8 cellular contexts compared by ENCODE assay signal in the genomic region with DNA sequence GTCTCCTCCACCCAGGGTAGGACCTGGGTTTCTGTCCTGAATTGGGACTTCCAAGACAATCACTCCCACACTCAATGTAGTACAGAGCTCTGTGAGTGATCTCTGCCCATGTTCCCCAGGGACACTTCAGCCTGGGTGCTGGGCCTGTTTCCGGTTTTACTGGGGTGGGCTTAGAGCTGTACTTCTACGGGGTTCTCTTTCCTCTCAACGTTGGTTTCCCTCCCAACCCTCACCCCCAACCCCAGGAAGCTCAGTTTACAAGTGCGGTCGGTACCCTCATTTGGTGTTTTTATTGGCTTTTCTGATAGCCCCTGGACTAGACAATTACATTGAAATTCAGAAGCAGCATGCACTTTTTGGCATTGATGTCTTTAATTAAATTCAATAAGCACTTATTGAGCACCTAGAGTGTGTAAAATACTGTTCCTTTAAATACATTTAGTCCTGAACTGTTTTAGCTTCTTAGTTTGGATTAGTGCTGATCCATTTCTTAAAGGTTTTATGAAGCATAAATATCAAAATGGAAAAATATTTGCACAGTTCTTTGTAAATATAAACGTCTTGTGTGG. TPM values are rescaled to one million over a fixed set of nuclear protein-coding genes. Genes with fewer than 3 reads are reported as not detected.
DNase-seq lines count a peak whose midpoint lies in the region; ATAC-seq and TF ChIP-seq lines count a peak whose summit lies in the region.

No MANE protein-coding gene starts in this region.

- no peak for DNase-seq in activated CD4-positive, alpha-beta T cell treated with anti-CD3 and anti-CD28 coated beads, Interleukin-2, amount 10 ng/mL, durations not matched to agents 7 days and 5 days
- no peak for DNase-seq in activated CD4-positive, alpha-beta T cell treated with anti-CD3 and anti-CD28 coated beads for 4 hours
- no peak for DNase-seq in hepatocyte (ENCODE audit: low spot score)
- DNase-seq in HFFc6, result no peak
- DNase-seq in posterior cingulate gyrus, result no peak

- H3K27me3 ChIP-seq in OCI-LY3 (ENCODE audit: low read depth, low read length) (peaks cover under 1% of the 10 kb centered on the region), hepatocyte (no peaks in the 10 kb centered on the region), subcutaneous abdominal adipose tissue (ENCODE audit: control insufficient read depth in 5 of 5, insufficient read depth in 4 of 5, low read length in 5 of 5) (no peaks in the 10 kb centered on the region)

- intact Hi-C loops in posterior cingulate gyrus (cut with DNase I), result loop anchor here (5.0 to 10.0 kb wide), 2 partner anchors 96 to 231 kb away; no protein-coding TSS in a partner anchor

- no peak for ATAC-seq in HG03175 (IDR thresholded peaks at IDR 0.05; ENCODE audit: unreplicated experiment)

- no peaks in the 10 kb centered on the region for H3K9me3 Mint-ChIP-seq in activated CD4-positive, alpha-beta T cell treated with anti-CD3 and anti-CD28 coated beads, Interleukin-2, amount 10 ng/mL, durations not matched to agents 7 days and 5 days
- no peaks in the 10 kb centered on the region for H3K9me3 Mint-ChIP-seq in HFFc6

- CTCF ChIA-PET in activated CD4-positive, alpha-beta T cell treated with anti-CD3 and anti-CD28 coated beads, Interleukin-2, amount 10 ng/mL, durations not matched to agents 7 days and 5 days (lab: Charles Lee), result interaction anchor here (0.6 to 1.6 kb wide), 8 partner anchors 8 to 129 kb away, joined by 3 to 6 read pairs (median 4); a partner anchor contains a TSS

- H3K4me2 ChIP-seq in OCI-LY3 (ENCODE audit: low read length) (peak overlapping the region; percentile 31), hepatocyte (peak overlapping the region; percentile 3)

- no peak overlapping the region for H3K4me3 Mint-ChIP-seq in activated CD4-positive, alpha-beta T cell treated with anti-CD3 and anti-CD28 coated beads, Interleukin-2, amount 10 ng/mL, durations not matched to agents 7 days and 5 days
- H3K4me3 Mint-ChIP-seq in HFFc6, result no peak overlapping the region

- H3K79me2 ChIP-seq in OCI-LY3 (ENCODE audit: low read length), result peaks cover 25% of the 10 kb centered on the region
- peaks cover 37% of the 10 kb centered on the region for H3K79me2 ChIP-seq in hepatocyte

- peaks cover 6% of the 10 kb centered on the region for H3K27me3 Mint-ChIP-seq in activated CD4-positive, alpha-beta T cell treated with anti-CD3 and anti-CD28 coated beads, Interleukin-2, amount 10 ng/mL, durations not matched to agents 7 days and 5 days
- no peaks in the 10 kb centered on the region for H3K27me3 Mint-ChIP-seq in HFFc6 (ENCODE audit: insufficient read depth)

- H3K4me1 Mint-ChIP-seq in activated CD4-positive, alpha-beta T cell treated with anti-CD3 and anti-CD28 coated beads, Interleukin-2, amount 10 ng/mL, durations not matched to agents 7 days and 5 days, result peaks cover 6% of the 10 kb centered on the region
- peaks cover 15% of the 10 kb centered on the region for H3K4me1 Mint-ChIP-seq in HFFc6 (ENCODE audit: low read depth)

- H4K20me1 ChIP-seq in OCI-LY3 (ENCODE audit: insufficient read depth, low read length) (peaks cover 8% of the 10 kb centered on the region; the same call in 1 of the 2 replicates), hepatocyte (ENCODE audit: insufficient read depth, poor library complexity, severe bottlenecking) (peaks cover 19% of the 10 kb centered on the region)

- POLR2A ChIA-PET in activated CD4-positive, alpha-beta T cell treated with anti-CD3 and anti-CD28 coated beads, Interleukin-2, amount 10 ng/mL, durations not matched to agents 7 days and 5 days (lab: Charles Lee), result no interaction called here

- H3K4me3 ChIP-seq in OCI-LY3 (ENCODE audit: low read length), result peak overlapping the region; percentile 27
- no peak overlapping the region for H3K4me3 ChIP-seq in hepatocyte
- no peak overlapping the region for H3K4me3 ChIP-seq in subcutaneous abdominal adipose tissue (ENCODE audit: low read depth in 1 of 5, low read length in 5 of 5)

- 57% methylated on average over 6 of the region's 6 CpGs for WGBS in hepatocyte (ENCODE audit: low lambda C conversion rate, missing lambda C conversion rate)

- TF ChIP-seq CTCF in OCI-LY3 (IDR thresholded peaks at IDR 0.05; ENCODE audit: low read depth, low read length) (no peak), hepatocyte (IDR thresholded peaks at IDR 0.05; ENCODE audit: poor library complexity) (no peak), HFFc6 (IDR thresholded peaks at IDR 0.05) (no peak)

- no peaks in the 10 kb centered on the region for H3K9me2 ChIP-seq in hepatocyte (replicated peaks; ENCODE audit: insufficient read depth)

- peak overlapping the region; percentile 92 for H3K27ac Mint-ChIP-seq in activated CD4-positive, alpha-beta T cell treated with anti-CD3 and anti-CD28 coated beads, Interleukin-2, amount 10 ng/mL, durations not matched to agents 7 days and 5 days
- H3K27ac Mint-ChIP-seq in HFFc6, result no peak overlapping the region; the same call in 1 of the 2 replicates

- peaks cover 19% of the 10 kb centered on the region for H3K4me1 ChIP-seq in OCI-LY3 (ENCODE audit: low read length)
- H3K4me1 ChIP-seq in hepatocyte (ENCODE audit: insufficient read depth), result peaks cover 14% of the 10 kb centered on the region
- peaks cover 5 to 38% (median 34%) of the 10 kb centered on the region in 5 donors for H3K4me1 ChIP-seq in subcutaneous abdominal adipose tissue (ENCODE audit: control insufficient read depth in 5 of 5, insufficient read depth in 5 of 5, low read length in 5 of 5)

- H2AFZ ChIP-seq in OCI-LY3 (ENCODE audit: low read depth, low read length), result peak overlapping the region; percentile 82
- peak overlapping the region; percentile 8 for H2AFZ ChIP-seq in hepatocyte

- no peaks in the 10 kb centered on the region for H3K36me3 Mint-ChIP-seq in activated CD4-positive, alpha-beta T cell treated with anti-CD3 and anti-CD28 coated beads, Interleukin-2, amount 10 ng/mL, durations not matched to agents 7 days and 5 days (ENCODE audit: low read depth)
- no peaks in the 10 kb centered on the region for H3K36me3 Mint-ChIP-seq in HFFc6 (ENCODE audit: low read depth)

- H3K9ac ChIP-seq in OCI-LY3 (ENCODE audit: low read length) (peak overlapping the region; percentile 26; the same call in 1 of the 2 replicates), subcutaneous abdominal adipose tissue (ENCODE audit: low read length in 5 of 5) (peak overlapping the region in 2 of 5 donors; percentile 12 to 55)

- H3K9me3 ChIP-seq in OCI-LY3 (ENCODE audit: insufficient read depth, low read length), result no peaks in the 10 kb centered on the region
- no peaks in the 10 kb centered on the region for H3K9me3 ChIP-seq in hepatocyte (ENCODE audit: low read depth)
- H3K9me3 ChIP-seq in subcutaneous abdominal adipose tissue (ENCODE audit: control insufficient read depth in 5 of 5, low read length in 5 of 5), result no peaks in the 10 kb centered on the region

- H3K27ac ChIP-seq in OCI-LY3 (ENCODE audit: low read length) (no peak overlapping the region), hepatocyte (peak overlapping the region; percentile 8), subcutaneous abdominal adipose tissue (ENCODE audit: low read depth, low read length) (peak overlapping the region; percentile 86)

- H3K36me3 ChIP-seq in OCI-LY3 (replicated peaks; ENCODE audit: low read depth, low read length), result no peaks in the 10 kb centered on the region
- H3K36me3 ChIP-seq in hepatocyte (replicated peaks; ENCODE audit: insufficient read depth, low read depth), result no peaks in the 10 kb centered on the region
- no peaks in the 10 kb centered on the region for H3K36me3 ChIP-seq in subcutaneous abdominal adipose tissue (ENCODE audit: control insufficient read depth in 5 of 5, insufficient read depth in 5 of 5, low read length in 5 of 5)

RNA-seq across cellular contexts. Expression of a gene that starts 0.5 kb away (rescaled TPM):
- total RNA-seq in activated CD4-positive, alpha-beta T cell treated with anti-CD3 and anti-CD28 coated beads, Interleukin-2, amount 10 ng/mL, durations not matched to agents 7 days and 5 days, result 10 to 100 TPM; 18.0 to 20.5 TPM
- total RNA-seq in hepatocyte, result 41.5 and 45.7 TPM in 2 replicates
- 14.6 and 18.2 TPM in 2 replicates for polyA plus RNA-seq in hepatocyte
- total RNA-seq in HFFc6 (2021; fragmentation: NEBNext Ultra II Directional; extraction: Animal tissue kit (Norgen Biotek cat#: 25700)), result 10 to 100 TPM; 25.0 to 44.7 (median 34.0) TPM
